Comparison of ENCODE assay signal across 8 cellular contexts in the genomic region with DNA sequence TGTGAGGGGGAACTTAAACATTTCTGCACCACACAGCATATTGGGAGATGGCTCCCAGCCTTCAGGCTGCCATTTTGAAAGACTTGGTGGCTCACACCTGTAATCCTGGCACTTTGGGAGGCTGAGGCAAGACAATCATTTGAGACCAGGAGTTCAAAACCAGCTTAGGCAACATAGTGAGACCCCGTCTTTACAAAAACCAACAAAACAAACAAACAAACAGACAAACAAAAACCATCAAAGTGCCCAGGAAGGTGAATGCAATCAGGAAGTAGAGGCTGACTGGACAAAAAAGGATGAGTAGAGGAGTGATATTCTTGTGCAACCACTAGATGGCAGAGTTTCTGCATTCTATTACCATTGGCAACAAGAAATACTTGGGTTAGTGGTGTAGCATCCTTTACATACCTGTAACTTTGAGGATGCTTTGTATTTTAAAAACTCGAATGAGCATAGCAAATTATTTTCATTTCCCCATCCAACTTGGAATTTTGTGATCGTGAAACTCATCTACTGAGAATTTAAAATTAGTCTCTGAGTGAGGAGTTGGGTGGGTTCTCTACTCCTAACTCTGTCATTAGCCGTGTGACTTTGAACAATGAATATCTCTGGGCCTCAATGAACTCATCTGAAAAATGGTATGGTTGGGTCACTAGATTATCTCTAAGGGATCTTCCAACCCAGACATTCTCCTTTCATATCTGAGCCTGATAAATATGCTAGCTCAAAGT.
DNase-seq lines count a peak whose midpoint lies in the region; ATAC-seq and TF ChIP-seq lines count a peak whose summit lies in the region.

No MANE protein-coding gene starts in this region.

- no peaks in the 10 kb centered on the region for H3K4me1 ChIP-seq in GM23248 (ENCODE audit: insufficient read depth)

- DNase-seq in activated T-cell treated with anti-CD3 and anti-CD28 coated beads, Interleukin-2, amount 50 U/mL, for 72 hours, result peak; percentile 36 to 46
- no peak for DNase-seq in activated T-cell treated with anti-CD3 and anti-CD28 coated beads, Interleukin-2, amount 50 U/mL, for 1 hour
- DNase-seq in GM23248 (peak; percentile 77), NCI-H1048 (lab: John Stamatoyannopoulos, UW) (peak; percentile 28), SKM-1 (lab: John Stamatoyannopoulos, UW; ENCODE audit: unreplicated experiment) (peak; percentile 74), epithelial cell of esophagus (ENCODE audit: low read depth) (peak; percentile 80), myocyte (ENCODE audit: low read depth) (peak; percentile 66)

- H3K4me1 Mint-ChIP-seq in activated T-cell treated with anti-CD3 and anti-CD28 coated beads, Interleukin-2, amount 50 U/mL, for 72 hours (ENCODE audit: low read depth), result peaks cover 25% of the 10 kb centered on the region

- H3K4me2 ChIP-seq in GM23248 (ENCODE audit: unreplicated experiment), result no peak overlapping the region

- H3K27ac Mint-ChIP-seq in activated T-cell treated with anti-CD3 and anti-CD28 coated beads, Interleukin-2, amount 50 U/mL, for 72 hours, result no peak overlapping the region

- in situ Hi-C loops in GM23248 (cut with MboI), result loop anchor here (5.0 to 10.0 kb wide), 2 partner anchors 122 to 540 kb away; no protein-coding TSS in a partner anchor

- H3K9ac ChIP-seq in GM23248, result no peak overlapping the region

- peaks cover 33% of the 10 kb centered on the region for H3K27me3 Mint-ChIP-seq in activated T-cell treated with anti-CD3 and anti-CD28 coated beads, Interleukin-2, amount 50 U/mL, for 72 hours (ENCODE audit: low read depth)

- H3K9me3 ChIP-seq in GM23248 (ENCODE audit: low read depth), result no peaks in the 10 kb centered on the region

- H3K27me3 ChIP-seq in GM23248 (replicated peaks; ENCODE audit: insufficient read depth), result peaks cover 39% of the 10 kb centered on the region

- H3K36me3 Mint-ChIP-seq in activated T-cell treated with anti-CD3 and anti-CD28 coated beads, Interleukin-2, amount 50 U/mL, for 72 hours (ENCODE audit: insufficient read depth in 2 of 2), result no peaks in the 10 kb centered on the region

- H3K27ac ChIP-seq in GM23248, result no peak overlapping the region

- no peaks in the 10 kb centered on the region for H3K9me2 ChIP-seq in GM23248 (ENCODE audit: insufficient read depth)

- H3K79me2 ChIP-seq in GM23248 (ENCODE audit: insufficient read depth), result no peaks in the 10 kb centered on the region

- H2AFZ ChIP-seq in GM23248, result no peak overlapping the region

- no peak overlapping the region for H3K4me3 Mint-ChIP-seq in activated T-cell treated with anti-CD3 and anti-CD28 coated beads, Interleukin-2, amount 50 U/mL, for 72 hours

- H3K9me3 Mint-ChIP-seq in activated T-cell treated with anti-CD3 and anti-CD28 coated beads, Interleukin-2, amount 50 U/mL, for 72 hours, result no peaks in the 10 kb centered on the region

- ATAC-seq in activated T-cell treated with anti-CD3 and anti-CD28 coated beads, Interleukin-2, amount 50 U/mL, for 72 hours (replicated peaks in 1 of 2), result peak; percentile 75 to 82
- no peak for ATAC-seq in HG03139 (IDR thresholded peaks at IDR 0.05; ENCODE audit: unreplicated experiment)

- H3F3A ChIP-seq in GM23248 (ENCODE audit: insufficient read depth), result 0 out of 2 replicates have a peak, but pooled peaks cover 4% of the 10 kb centered on the region

- H3K4me3 ChIP-seq in GM23248 (no peak overlapping the region), epithelial cell of esophagus (ENCODE audit: low read length) (no peak overlapping the region)

- 24 to 25% methylated on average over 4 of the region's 4 CpGs for WGBS in GM23248 (ENCODE audit: low coverage in 1 of 2, low lambda C conversion rate in 2 of 2, missing lambda C conversion rate in 2 of 2), 2 experiments

- TF ChIP-seq CTCF in epithelial cell of esophagus (IDR thresholded peaks at IDR 0.05; ENCODE audit: insufficient read depth, low read depth, low read length, missing control alignments), result peak; percentile 78

- no peaks in the 10 kb centered on the region for H3K36me3 ChIP-seq in GM23248 (ENCODE audit: low read depth)

- H4K20me1 ChIP-seq in GM23248 (ENCODE audit: insufficient read depth), result no peaks in the 10 kb centered on the region
